Comparison of ENCODE assay signal across 10 cellular contexts in the genomic region with DNA sequence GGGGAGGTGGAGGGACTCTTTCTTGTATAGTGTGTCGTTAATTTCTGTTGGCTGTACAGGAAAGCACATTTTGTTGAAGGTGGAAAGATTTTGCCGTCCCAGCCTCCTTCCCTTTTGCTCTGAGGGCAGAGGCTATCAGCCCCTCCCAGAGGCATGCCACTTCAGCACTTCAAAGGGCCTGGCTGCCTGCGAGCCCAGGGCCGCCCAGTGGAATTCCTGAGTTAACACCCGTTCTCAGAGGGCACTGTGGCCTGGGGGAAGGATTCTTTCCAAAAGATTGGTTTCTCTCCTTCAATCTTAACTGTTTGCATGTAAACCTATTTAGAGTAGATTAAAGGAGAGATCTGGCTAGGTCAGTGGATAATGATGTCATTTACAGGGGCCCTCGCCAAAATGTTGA.
DNase-seq lines count a peak whose midpoint lies in the region; ATAC-seq lines count a peak whose summit lies in the region.
"Had no signal": no experiment of that assay in that cellular context is flagged by ENCODE, and none has a peak within 500 bp of the region (broad histone marks: within the 10 kb centered on the region; RNA-seq: fewer than 3 reads in every experiment).

No MANE protein-coding gene starts in this region.

- in situ Hi-C loops in G401 (cut with HindIII; ENCODE audit: low sequenced_read_pairs) = no loop called here

- H3K9me3 Mint-ChIP-seq in activated naive CD8-positive, alpha-beta T cell treated with anti-CD3 and anti-CD28 coated beads for 36 hours = no peaks in the 10 kb centered on the region
- H3K9me3 Mint-ChIP-seq: CD4-positive, alpha-beta memory T cell had no signal

- H3K4me3 Mint-ChIP-seq in activated naive CD8-positive, alpha-beta T cell treated with anti-CD3 and anti-CD28 coated beads for 36 hours = no peak overlapping the region
- H3K4me3 Mint-ChIP-seq: CD4-positive, alpha-beta memory T cell had no signal

- H3K27me3 ChIP-seq in H7 (ENCODE audit: control insufficient read depth, insufficient read depth, low read length) = no peaks in the 10 kb centered on the region
- no peaks in the 10 kb centered on the region for H3K27me3 ChIP-seq in skeletal muscle tissue (ENCODE audit: control insufficient read depth in 3 of 3, insufficient read depth in 3 of 3, low read length in 3 of 3)
- H3K27me3 ChIP-seq: MG63 had no signal

- DNase-seq in H7 (peak; percentile 86), left colon (no peak), NCI-H748 treated with DMSO at 0.1 percent for 48 hours (lab: John Stamatoyannopoulos, UW) (no peak), G401 (ENCODE audit: low spot score) (no peak)
- no peak for DNase-seq in activated naive CD8-positive, alpha-beta T cell treated with anti-CD3 and anti-CD28 coated beads for 36 hours
- no peak for DNase-seq in activated T-cell treated with anti-CD3 and anti-CD28 coated beads, Interleukin-2, amount 50 U/mL, for 1 hour
- DNase-seq: CD4-positive, alpha-beta memory T cell; MG63 had no signal

- H3K36me3 ChIP-seq in H7 (replicated peaks; ENCODE audit: control insufficient read depth, insufficient read depth, low read length) (no peaks in the 10 kb centered on the region; the same call in 1 of the 2 replicates), skeletal muscle tissue (ENCODE audit: control insufficient read depth in 3 of 3, insufficient read depth in 3 of 3, low read length in 3 of 3) (peaks cover 35 to 42% (median 40%) of the 10 kb centered on the region in 3 donors)

- intact Hi-C loops in left colon (cut with DNase I, micrococcal nuclease) = no loop called here

- H3K27ac ChIP-seq in cingulate gyrus (ENCODE audit: low read depth, low read length) = peak overlapping the region; percentile 99
- peak overlapping the region; percentile 9 for H3K27ac ChIP-seq in skeletal muscle tissue (ENCODE audit: low read depth, low read length)

- H3K9ac ChIP-seq in skeletal muscle tissue (ENCODE audit: low read depth in 1 of 3, low read length in 3 of 3) = peak overlapping the region; percentile 5 to 74 (median 50)

- H3K27ac Mint-ChIP-seq in activated naive CD8-positive, alpha-beta T cell treated with anti-CD3 and anti-CD28 coated beads for 36 hours = no peak overlapping the region

- no peaks in the 10 kb centered on the region for H3K27me3 Mint-ChIP-seq in activated naive CD8-positive, alpha-beta T cell treated with anti-CD3 and anti-CD28 coated beads for 36 hours
- H3K27me3 Mint-ChIP-seq: CD4-positive, alpha-beta memory T cell had no signal

- no peaks in the 10 kb centered on the region for H3K9me3 ChIP-seq in skeletal muscle tissue (ENCODE audit: control insufficient read depth in 3 of 3, low read length in 3 of 3)
- H3K9me3 ChIP-seq: MG63 had no signal

- no peaks in the 10 kb centered on the region for H3K4me1 Mint-ChIP-seq in activated naive CD8-positive, alpha-beta T cell treated with anti-CD3 and anti-CD28 coated beads for 36 hours
- H3K4me1 Mint-ChIP-seq: CD4-positive, alpha-beta memory T cell had no signal

- peak; percentile 42 for ATAC-seq in left colon

- peaks cover 60 to 93% (median 87%) of the 10 kb centered on the region in 3 donors for H3K4me1 ChIP-seq in skeletal muscle tissue (ENCODE audit: control insufficient read depth in 3 of 3, insufficient read depth in 3 of 3, low read length in 3 of 3)

- H3K4me3 ChIP-seq in H7 (ENCODE audit: insufficient read depth, low read depth, low read length) = no peak overlapping the region
- peak overlapping the region in 1 of 3 donors; percentile 31 for H3K4me3 ChIP-seq in skeletal muscle tissue (ENCODE audit: low read length in 3 of 3)
- H3K4me3 ChIP-seq: MG63 had no signal

- no peaks in the 10 kb centered on the region for H3K36me3 Mint-ChIP-seq in activated naive CD8-positive, alpha-beta T cell treated with anti-CD3 and anti-CD28 coated beads for 36 hours
